Comparison of ENCODE assay signal across 1 cellular context in the genomic region with DNA sequence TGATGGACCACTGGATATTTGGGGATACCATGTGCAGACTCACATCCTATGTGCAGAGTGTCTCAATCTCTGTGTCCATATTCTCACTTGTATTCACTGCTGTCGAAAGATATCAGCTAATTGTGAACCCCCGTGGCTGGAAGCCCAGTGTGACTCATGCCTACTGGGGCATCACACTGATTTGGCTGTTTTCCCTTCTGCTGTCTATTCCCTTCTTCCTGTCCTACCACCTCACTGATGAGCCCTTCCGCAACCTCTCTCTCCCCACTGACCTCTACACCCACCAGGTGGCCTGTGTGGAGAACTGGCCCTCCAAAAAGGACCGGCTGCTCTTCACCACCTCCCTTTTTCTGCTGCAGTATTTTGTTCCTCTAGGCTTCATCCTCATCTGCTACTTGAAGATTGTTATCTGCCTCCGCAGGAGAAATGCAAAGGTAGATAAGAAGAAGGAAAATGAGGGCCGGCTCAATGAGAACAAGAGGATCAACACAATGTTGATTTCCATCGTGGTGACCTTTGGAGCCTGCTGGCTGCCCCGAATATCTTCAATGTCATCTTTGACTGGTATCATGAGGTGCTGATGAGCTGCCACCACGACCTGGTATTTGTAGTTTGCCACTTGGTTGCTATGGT.
TF ChIP-seq lines count a peak whose summit lies in the region.

No MANE protein-coding gene starts in this region.

TF ChIP-seq in GM23338, 12 proteins besides CTCF, POLR2A, EP300 and RAD21 (continued from another document):
- TF ChIP-seq, protein P1, sequence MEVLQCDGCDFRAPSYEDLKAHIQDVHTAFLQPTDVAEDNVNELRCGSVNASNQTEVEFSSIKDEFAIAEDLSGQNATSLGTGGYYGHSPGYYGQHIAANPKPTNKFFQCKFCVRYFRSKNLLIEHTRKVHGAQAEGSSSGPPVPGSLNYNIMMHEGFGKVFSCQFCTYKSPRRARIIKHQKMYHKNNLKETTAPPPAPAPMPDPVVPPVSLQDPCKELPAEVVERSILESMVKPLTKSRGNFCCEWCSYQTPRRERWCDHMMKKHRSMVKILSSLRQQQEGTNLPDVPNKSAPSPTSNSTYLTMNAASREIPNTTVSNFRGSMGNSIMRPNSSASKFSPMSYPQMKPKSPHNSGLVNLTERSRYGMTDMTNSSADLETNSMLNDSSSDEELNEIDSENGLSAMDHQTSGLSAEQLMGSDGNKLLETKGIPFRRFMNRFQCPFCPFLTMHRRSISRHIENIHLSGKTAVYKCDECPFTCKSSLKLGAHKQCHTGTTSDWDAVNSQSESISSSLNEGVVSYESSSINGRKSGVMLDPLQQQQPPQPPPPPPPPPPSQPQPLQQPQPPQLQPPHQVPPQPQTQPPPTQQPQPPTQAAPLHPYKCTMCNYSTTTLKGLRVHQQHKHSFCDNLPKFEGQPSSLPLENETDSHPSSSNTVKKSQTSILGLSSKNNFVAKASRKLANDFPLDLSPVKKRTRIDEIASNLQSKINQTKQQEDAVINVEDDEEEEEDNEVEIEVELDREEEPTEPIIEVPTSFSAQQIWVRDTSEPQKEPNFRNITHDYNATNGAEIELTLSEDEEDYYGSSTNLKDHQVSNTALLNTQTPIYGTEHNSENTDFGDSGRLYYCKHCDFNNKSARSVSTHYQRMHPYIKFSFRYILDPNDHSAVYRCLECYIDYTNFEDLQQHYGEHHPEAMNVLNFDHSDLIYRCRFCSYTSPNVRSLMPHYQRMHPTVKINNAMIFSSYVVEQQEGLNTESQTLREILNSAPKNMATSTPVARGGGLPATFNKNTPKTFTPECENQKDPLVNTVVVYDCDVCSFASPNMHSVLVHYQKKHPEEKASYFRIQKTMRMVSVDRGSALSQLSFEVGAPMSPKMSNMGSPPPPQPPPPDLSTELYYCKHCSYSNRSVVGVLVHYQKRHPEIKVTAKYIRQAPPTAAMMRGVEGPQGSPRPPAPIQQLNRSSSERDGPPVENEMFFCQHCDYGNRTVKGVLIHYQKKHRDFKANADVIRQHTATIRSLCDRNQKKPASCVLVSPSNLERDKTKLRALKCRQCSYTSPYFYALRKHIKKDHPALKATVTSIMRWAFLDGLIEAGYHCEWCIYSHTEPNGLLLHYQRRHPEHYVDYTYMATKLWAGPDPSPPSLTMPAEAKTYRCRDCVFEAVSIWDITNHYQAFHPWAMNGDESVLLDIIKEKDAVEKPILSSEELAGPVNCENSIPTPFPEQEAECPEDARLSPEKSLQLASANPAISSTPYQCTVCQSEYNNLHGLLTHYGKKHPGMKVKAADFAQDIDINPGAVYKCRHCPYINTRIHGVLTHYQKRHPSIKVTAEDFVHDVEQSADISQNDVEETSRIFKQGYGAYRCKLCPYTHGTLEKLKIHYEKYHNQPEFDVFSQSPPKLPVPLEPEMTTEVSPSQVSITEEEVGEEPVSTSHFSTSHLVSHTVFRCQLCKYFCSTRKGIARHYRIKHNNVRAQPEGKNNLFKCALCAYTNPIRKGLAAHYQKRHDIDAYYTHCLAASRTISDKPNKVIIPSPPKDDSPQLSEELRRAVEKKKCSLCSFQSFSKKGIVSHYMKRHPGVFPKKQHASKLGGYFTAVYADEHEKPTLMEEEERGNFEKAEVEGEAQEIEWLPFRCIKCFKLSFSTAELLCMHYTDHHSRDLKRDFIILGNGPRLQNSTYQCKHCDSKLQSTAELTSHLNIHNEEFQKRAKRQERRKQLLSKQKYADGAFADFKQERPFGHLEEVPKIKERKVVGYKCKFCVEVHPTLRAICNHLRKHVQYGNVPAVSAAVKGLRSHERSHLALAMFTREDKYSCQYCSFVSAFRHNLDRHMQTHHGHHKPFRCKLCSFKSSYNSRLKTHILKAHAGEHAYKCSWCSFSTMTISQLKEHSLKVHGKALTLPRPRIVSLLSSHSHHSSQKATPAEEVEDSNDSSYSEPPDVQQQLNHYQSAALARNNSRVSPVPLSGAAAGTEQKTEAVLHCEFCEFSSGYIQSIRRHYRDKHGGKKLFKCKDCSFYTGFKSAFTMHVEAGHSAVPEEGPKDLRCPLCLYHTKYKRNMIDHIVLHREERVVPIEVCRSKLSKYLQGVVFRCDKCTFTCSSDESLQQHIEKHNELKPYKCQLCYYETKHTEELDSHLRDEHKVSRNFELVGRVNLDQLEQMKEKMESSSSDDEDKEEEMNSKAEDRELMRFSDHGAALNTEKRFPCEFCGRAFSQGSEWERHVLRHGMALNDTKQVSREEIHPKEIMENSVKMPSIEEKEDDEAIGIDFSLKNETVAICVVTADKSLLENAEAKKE (CRISPR knock-in tag; IDR thresholded peaks at IDR 0.05) = no peak
- no peak for TF ChIP-seq ZNF114 (CRISPR knock-in tag; IDR thresholded peaks at IDR 0.05)
- no peak for TF ChIP-seq NANOG (IDR thresholded peaks at IDR 0.05; ENCODE audit: borderline replicate concordance)
- TF ChIP-seq, protein P2, sequence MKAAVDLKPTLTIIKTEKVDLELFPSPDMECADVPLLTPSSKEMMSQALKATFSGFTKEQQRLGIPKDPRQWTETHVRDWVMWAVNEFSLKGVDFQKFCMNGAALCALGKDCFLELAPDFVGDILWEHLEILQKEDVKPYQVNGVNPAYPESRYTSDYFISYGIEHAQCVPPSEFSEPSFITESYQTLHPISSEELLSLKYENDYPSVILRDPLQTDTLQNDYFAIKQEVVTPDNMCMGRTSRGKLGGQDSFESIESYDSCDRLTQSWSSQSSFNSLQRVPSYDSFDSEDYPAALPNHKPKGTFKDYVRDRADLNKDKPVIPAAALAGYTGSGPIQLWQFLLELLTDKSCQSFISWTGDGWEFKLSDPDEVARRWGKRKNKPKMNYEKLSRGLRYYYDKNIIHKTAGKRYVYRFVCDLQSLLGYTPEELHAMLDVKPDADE (IDR thresholded peaks at IDR 0.05) = no peak
- no peak for TF ChIP-seq CREB1 (CRISPR knock-in tag; IDR thresholded peaks at IDR 0.05; ENCODE audit: low read depth)
- no peak for TF ChIP-seq STAT1 (IDR thresholded peaks at IDR 0.05; ENCODE audit: unreplicated experiment)
